18 cellular contexts compared by ENCODE assay signal in the genomic region with DNA sequence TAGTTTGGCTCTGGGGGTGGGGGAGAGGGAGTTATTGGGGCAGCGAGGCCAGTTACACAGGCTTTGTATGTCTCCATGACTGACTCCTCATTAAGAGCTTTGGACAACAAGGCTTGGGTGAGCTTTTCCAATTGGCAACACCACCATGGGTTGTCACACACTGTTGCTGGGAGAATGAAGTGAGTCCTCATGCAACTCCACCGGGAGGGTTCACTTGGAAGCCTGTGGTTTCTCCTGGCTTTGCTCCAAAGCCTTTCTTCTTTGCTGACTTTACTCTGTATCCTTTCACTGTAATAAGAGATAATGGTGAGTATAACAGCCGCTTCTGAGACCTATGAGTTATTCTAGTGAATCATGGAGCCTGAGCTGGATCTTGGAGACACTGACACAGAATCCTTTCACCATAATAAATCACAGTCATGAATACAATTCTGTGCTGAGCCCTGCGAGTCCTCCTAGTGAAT. TPM values are rescaled to one million over a fixed set of nuclear protein-coding genes. Genes with fewer than 3 reads are reported as not detected.
DNase-seq lines count a peak whose midpoint lies in the region; TF ChIP-seq lines count a peak whose summit lies in the region.
"Had no signal": no experiment of that assay in that cellular context is flagged by ENCODE, and none has a peak within 500 bp of the region (broad histone marks: within the 10 kb centered on the region; RNA-seq: fewer than 3 reads in every experiment).

No MANE protein-coding gene starts in this region.

- no peaks in the 10 kb centered on the region for H3K9me3 Mint-ChIP-seq in activated CD4-positive, alpha-beta T cell treated with anti-CD3 and anti-CD28 coated beads, Interleukin-2, amount 10 ng/mL, durations not matched to agents 24 days and 14 days
- H3K9me3 Mint-ChIP-seq: activated CD8-positive, alpha-beta T cell treated with anti-CD3 and anti-CD28 coated beads for 36 hours; activated naive CD4-positive, alpha-beta T cell treated with anti-CD3 and anti-CD28 coated beads, Interleukin-2, amount 50 U/mL, for 72 hours had no signal

- H3K36me3 ChIP-seq in HAP-1 (replicated peaks) (no peaks in the 10 kb centered on the region), Karpas-422 (ENCODE audit: insufficient read depth, low read length) (no peaks in the 10 kb centered on the region)
- H3K36me3 ChIP-seq: BE2C, tibial nerve had no signal

- H3K27me3 ChIP-seq in HAP-1 (ENCODE audit: low read depth), result peaks cover 3% of the 10 kb centered on the region; the same call in 1 of the 2 replicates
- no peaks in the 10 kb centered on the region for H3K27me3 ChIP-seq in Karpas-422 (ENCODE audit: low read length)
- H3K27me3 ChIP-seq: BE2C, tibial nerve had no signal

- H3K4me1 ChIP-seq in HAP-1, result no peaks in the 10 kb centered on the region
- H3K4me1 ChIP-seq in Karpas-422 (ENCODE audit: low read length), result no peaks in the 10 kb centered on the region
- H3K4me1 ChIP-seq: BE2C, tibial nerve had no signal

- H3K4me3 Mint-ChIP-seq in activated CD4-positive, alpha-beta T cell treated with anti-CD3 and anti-CD28 coated beads, Interleukin-2, amount 10 ng/mL, durations not matched to agents 24 days and 14 days, result no peak overlapping the region
- H3K4me3 Mint-ChIP-seq: activated CD8-positive, alpha-beta T cell treated with anti-CD3 and anti-CD28 coated beads for 36 hours had no signal

- no peaks in the 10 kb centered on the region for H3K9me3 ChIP-seq in HAP-1
- H3K9me3 ChIP-seq in Karpas-422 (ENCODE audit: low read length), result no peaks in the 10 kb centered on the region
- H3K9me3 ChIP-seq: BE2C, tibial nerve had no signal

- H3K27ac ChIP-seq in Karpas-422 (ENCODE audit: low read length), result no peak overlapping the region
- H3K27ac ChIP-seq: tibial nerve had no signal

- H3K79me2 ChIP-seq in Karpas-422 (ENCODE audit: low read length), result no peaks in the 10 kb centered on the region

- H3K9me2 ChIP-seq in Karpas-422 (replicated peaks; ENCODE audit: insufficient read depth, low read length), result no peaks in the 10 kb centered on the region

- no peak overlapping the region for H3K4me2 ChIP-seq in Karpas-422 (ENCODE audit: low read depth, low read length, poor library complexity, severe bottlenecking)

- no peak overlapping the region for H3K27ac Mint-ChIP-seq in activated CD4-positive, alpha-beta T cell treated with anti-CD3 and anti-CD28 coated beads, Interleukin-2, amount 10 ng/mL, durations not matched to agents 24 days and 14 days
- H3K27ac Mint-ChIP-seq: activated CD8-positive, alpha-beta T cell treated with anti-CD3 and anti-CD28 coated beads for 36 hours; activated naive CD4-positive, alpha-beta T cell treated with anti-CD3 and anti-CD28 coated beads, Interleukin-2, amount 50 U/mL, for 72 hours had no signal

- in situ Hi-C loops in astrocyte of the spinal cord (cut with HindIII; ENCODE audit: low sequenced_read_pairs), result no loop called here
- in situ Hi-C loops in HAP-1 (cut with MboI; ENCODE audit: low sequenced_read_pairs), result loop anchor here (5.0 kb wide), 1 partner anchor 85 kb away; no protein-coding TSS in a partner anchor

- POLR2A ChIA-PET in AG04449 (lab: Yijun Ruan, JAX), result interaction anchor here (0.9 to 1.0 kb wide), 3 partner anchors 55 to 86 kb away, joined by 3 read pairs; no protein-coding TSS in a partner anchor

- intact Hi-C loops in activated CD4-positive, alpha-beta T cell treated with anti-CD3 and anti-CD28 coated beads, Interleukin-2, amount 10 ng/mL, durations not matched to agents 24 days and 14 days (cut with micrococcal nuclease), result loop anchor here (10.0 kb wide), 1 partner anchor 573 kb away; no protein-coding TSS in a partner anchor

- no peak overlapping the region for H3K4me3 ChIP-seq in AG04449 (ENCODE audit: low read depth, low read length)
- no peak overlapping the region for H3K4me3 ChIP-seq in astrocyte of the spinal cord (ENCODE audit: low read depth, low read length)
- H3K4me3 ChIP-seq in HAP-1, result no peak overlapping the region
- H3K4me3 ChIP-seq in Karpas-422 (ENCODE audit: low read length), result no peak overlapping the region
- H3K4me3 ChIP-seq: tibial nerve had no signal

- peaks cover 28% of the 10 kb centered on the region for H3K27me3 Mint-ChIP-seq in activated CD4-positive, alpha-beta T cell treated with anti-CD3 and anti-CD28 coated beads, Interleukin-2, amount 10 ng/mL, durations not matched to agents 24 days and 14 days

- H2AFZ ChIP-seq in Karpas-422 (ENCODE audit: low read length), result no peak overlapping the region

- H3K4me1 Mint-ChIP-seq in activated CD4-positive, alpha-beta T cell treated with anti-CD3 and anti-CD28 coated beads, Interleukin-2, amount 10 ng/mL, durations not matched to agents 24 days and 14 days, result no peaks in the 10 kb centered on the region

- no peaks in the 10 kb centered on the region for H3K36me3 Mint-ChIP-seq in activated CD4-positive, alpha-beta T cell treated with anti-CD3 and anti-CD28 coated beads, Interleukin-2, amount 10 ng/mL, durations not matched to agents 24 days and 14 days (ENCODE audit: low read depth)
- H3K36me3 Mint-ChIP-seq: activated naive CD4-positive, alpha-beta T cell treated with anti-CD3 and anti-CD28 coated beads, Interleukin-2, amount 50 U/mL, for 72 hours had no signal

- no peak for TF ChIP-seq CTCF in AG04449 (IDR thresholded peaks at IDR 0.05; ENCODE audit: insufficient read depth, low read length, missing control alignments)
- TF ChIP-seq CTCF in astrocyte of the spinal cord (IDR thresholded peaks at IDR 0.05; ENCODE audit: low read depth, low read length), result no peak

- CTCF ChIA-PET in AG04449 (lab: Yijun Ruan, JAX), result interaction anchor here (0.7 to 15.9 kb wide), 5 partner anchors 9 to 251 kb away, joined by 3 to 1552 read pairs (median 9); a partner anchor contains a TSS

- DNase-seq in AG04449 (ENCODE audit: low read depth, low spot score), result peak; percentile 82
- peak; percentile 34 for DNase-seq in H4 (ENCODE audit: low spot score)
- DNase-seq in astrocyte of the spinal cord (ENCODE audit: low read depth, low spot score), result peak; percentile 88
- DNase-seq in islet precursor cell, result peak; percentile 13
- no peak for DNase-seq in activated CD4-positive, alpha-beta T cell treated with anti-CD3 and anti-CD28 coated beads, Interleukin-2, amount 10 ng/mL, durations not matched to agents 24 days and 14 days
- no peak for DNase-seq in HAP-1 (ENCODE audit: low spot score in 2 of 2)
- DNase-seq in OCI-M2 (lab: John Stamatoyannopoulos, UW; ENCODE audit: unreplicated experiment), result no peak
- no peak for DNase-seq in Karpas-422
- DNase-seq: activated CD8-positive, alpha-beta T cell treated with anti-CD3 and anti-CD28 coated beads for 36 hours; BE2C; effector CD4-positive, alpha-beta T cell; GDM1; NCI-H1417 treated with DMSO at 0.1 percent for 48 hours had no signal

- no peak overlapping the region for H3K9ac ChIP-seq in Karpas-422 (ENCODE audit: low read length)

- no peaks in the 10 kb centered on the region for H4K20me1 ChIP-seq in Karpas-422 (ENCODE audit: insufficient read depth, low read depth, low read length)

RNA-seq across cellular contexts. Expression of a gene that starts 24.9 kb away (rescaled TPM):
- total RNA-seq in H4 (2014; rRNA removed; shearing (Covaris generic)), result 420 and 437 TPM in 2 replicates
- total RNA-seq in activated CD4-positive, alpha-beta T cell treated with anti-CD3 and anti-CD28 coated beads, Interleukin-2, amount 10 ng/mL, durations not matched to agents 24 days and 14 days, result 224 and 226 TPM in 2 replicates
- 374 and 767 TPM in 2 replicates for total RNA-seq in Karpas-422 (2014; rRNA removed; shearing (Covaris generic); ENCODE audit: low replicate concordance)

RNA-seq across cellular contexts. Expression of a gene that starts 46.8 kb away (rescaled TPM):
- not detected in 2 replicates for total RNA-seq in H4 (2014; rRNA removed; shearing (Covaris generic))
- not detected in 2 replicates for total RNA-seq in activated CD4-positive, alpha-beta T cell treated with anti-CD3 and anti-CD28 coated beads, Interleukin-2, amount 10 ng/mL, durations not matched to agents 24 days and 14 days
- total RNA-seq in Karpas-422 (2014; rRNA removed; shearing (Covaris generic); ENCODE audit: low replicate concordance), result not detected in 2 replicates
- total RNA-seq: activated CD8-positive, alpha-beta T cell treated with anti-CD3 and anti-CD28 coated beads for 36 hours; activated naive CD4-positive, alpha-beta T cell treated with anti-CD3 and anti-CD28 coated beads, Interleukin-2, amount 50 U/mL, for 72 hours; HT-29; skeletal muscle tissue; T-helper 1 cell treated with Interleukin-12 subunit alpha and Interleukin-12 subunit beta and Interleukin-4 antibody, amounts not matched to agents 30 ng/mL and 1 ng/mL, for 36 hours had no signal

Comparison
In these comparisons a context has a peak if more than half of its experiments do, and no peak if none do; other contexts are left out.
1. DNase-seq: peak in AG04449 (single experiment), H4 (single experiment), astrocyte of the spinal cord (single experiment) and islet precursor cell (single experiment); none in activated CD4-positive, alpha-beta T cell treated with anti-CD3 and anti-CD28 coated beads, Interleukin-2, amount 10 ng/mL, durations not matched to agents 24 days and 14 days (single experiment), HAP-1 (0 of 2), OCI-M2 (single experiment) and Karpas-422 (single experiment).